In the genomic region with DNA sequence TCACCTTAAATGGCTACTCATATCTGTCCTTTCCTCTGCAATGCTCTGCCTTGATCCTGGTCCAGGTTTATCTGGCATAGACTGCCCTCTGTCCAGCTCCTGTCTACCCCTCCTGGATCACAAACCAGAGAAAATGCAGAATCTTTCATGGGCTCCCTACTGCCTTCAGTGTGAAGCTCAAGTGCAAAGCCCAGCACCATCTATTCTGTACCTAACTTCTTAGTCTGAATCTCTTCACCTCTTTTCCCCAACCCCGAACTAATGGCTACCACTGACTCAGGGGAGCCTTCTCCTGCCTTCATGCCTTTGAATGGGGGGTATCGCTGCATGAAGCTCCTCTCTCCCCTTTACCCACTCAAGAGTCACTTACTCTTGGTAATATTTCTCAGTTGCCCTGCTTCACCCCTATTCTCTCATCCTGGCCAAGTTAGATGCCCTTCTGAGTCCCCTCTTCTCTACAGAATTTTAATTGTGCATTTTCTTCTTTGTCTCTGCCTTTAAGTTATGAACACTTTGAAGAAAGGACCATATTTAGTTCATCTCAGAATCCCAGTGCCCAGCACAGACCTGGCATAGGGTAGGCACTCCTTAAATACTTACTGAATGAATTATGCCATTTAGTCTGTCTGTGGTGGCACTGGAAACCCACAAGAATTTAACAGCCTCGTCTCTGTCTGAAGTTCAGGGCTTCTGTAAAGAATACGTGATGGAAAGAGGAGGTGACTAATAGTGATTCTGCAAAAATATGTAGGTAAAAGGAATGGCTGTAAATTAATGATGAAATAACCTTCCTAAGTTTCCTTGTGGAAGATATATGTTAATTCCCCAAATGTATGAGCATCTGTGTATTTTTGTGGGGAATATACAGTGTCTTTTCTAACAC, we compare ENCODE assay signal across 10 cellular contexts.
DNase-seq lines count a peak whose midpoint lies in the region; ATAC-seq and TF ChIP-seq lines count a peak whose summit lies in the region.
"Had no signal": no experiment of that assay in that cellular context is flagged by ENCODE, and none has a peak within 500 bp of the region (broad histone marks: within the 10 kb centered on the region; RNA-seq: fewer than 3 reads in every experiment).

No MANE protein-coding gene starts in this region.

- peak; percentile 42 for DNase-seq in activated CD4-positive, alpha-beta T cell treated with anti-CD3 and anti-CD28 coated beads for 48 hours
- DNase-seq in activated CD4-positive, alpha-beta T cell treated with anti-CD3 and anti-CD28 coated beads for 1 hour: no peak
- DNase-seq in SJCRH30: peak in 1 of 2 experiments; percentile 34
- peak; percentile 96 for DNase-seq in epithelial cell of esophagus (ENCODE audit: low read depth)
- DNase-seq in NAMALWA (ENCODE audit: low spot score): no peak
- DNase-seq: hypothalamus, NCI-H526 had no signal

- H3K4me1 ChIP-seq in SJCRH30: no peaks in the 10 kb centered on the region; the same call in 1 of the 2 replicates

- TF ChIP-seq CTCF in epithelial cell of esophagus (IDR thresholded peaks at IDR 0.05; ENCODE audit: insufficient read depth, low read depth, low read length, missing control alignments): no peak

- no peaks in the 10 kb centered on the region for H3K36me3 Mint-ChIP-seq in stimulated activated memory B cell treated with anti-CD40 and anti-IgM and Interleukin-4, amounts not matched to agents 10 μg/mL and 1 μg/mL and 100 μg/mL, for 72 hours

- H3K27me3 Mint-ChIP-seq in stimulated activated memory B cell treated with anti-CD40 and anti-IgM and Interleukin-4, amounts not matched to agents 10 μg/mL and 1 μg/mL and 100 μg/mL, for 72 hours: no peaks in the 10 kb centered on the region

- no peak overlapping the region for H3K4me3 Mint-ChIP-seq in stimulated activated memory B cell treated with anti-CD40 and anti-IgM and Interleukin-4, amounts not matched to agents 10 μg/mL and 1 μg/mL and 100 μg/mL, for 72 hours

- H3K36me3 ChIP-seq in SJCRH30: no peaks in the 10 kb centered on the region

- peak overlapping the region; percentile 87 for H3K27ac Mint-ChIP-seq in stimulated activated memory B cell treated with anti-CD40 and anti-IgM and Interleukin-4, amounts not matched to agents 10 μg/mL and 1 μg/mL and 100 μg/mL, for 72 hours

- H3K9me3 Mint-ChIP-seq in stimulated activated memory B cell treated with anti-CD40 and anti-IgM and Interleukin-4, amounts not matched to agents 10 μg/mL and 1 μg/mL and 100 μg/mL, for 72 hours: peaks cover 6% of the 10 kb centered on the region

- peak; percentile 56 for ATAC-seq in stimulated activated memory B cell treated with anti-CD40 and anti-IgM and Interleukin-4, amounts not matched to agents 10 μg/mL and 1 μg/mL and 100 μg/mL, for 72 hours
- ATAC-seq in HG03039 (IDR thresholded peaks at IDR 0.05; ENCODE audit: unreplicated experiment): no peak
- no peak for ATAC-seq in HG03097 (IDR thresholded peaks at IDR 0.05; ENCODE audit: low FRiP score, unreplicated experiment)

- H3K9me3 ChIP-seq in SJCRH30 (replicated peaks): no peaks in the 10 kb centered on the region

- peaks cover 75% of the 10 kb centered on the region for H3K4me1 Mint-ChIP-seq in stimulated activated memory B cell treated with anti-CD40 and anti-IgM and Interleukin-4, amounts not matched to agents 10 μg/mL and 1 μg/mL and 100 μg/mL, for 72 hours

- H3K27me3 ChIP-seq in SJCRH30: no peaks in the 10 kb centered on the region

- H3K4me3 ChIP-seq in SJCRH30: no peak overlapping the region
- no peak overlapping the region for H3K4me3 ChIP-seq in epithelial cell of esophagus (ENCODE audit: low read length)

- H3K27ac ChIP-seq in SJCRH30: peak overlapping the region; percentile 46

Comparison
In these comparisons a context has a peak if more than half of its experiments do, and no peak if none do; other contexts are left out.
1. DNase-seq: peak in activated CD4-positive, alpha-beta T cell treated with anti-CD3 and anti-CD28 coated beads for 48 hours (single experiment) and epithelial cell of esophagus (single experiment); none in activated CD4-positive, alpha-beta T cell treated with anti-CD3 and anti-CD28 coated beads for 1 hour (single experiment) and NAMALWA (single experiment).